In genomic region chr5:116406306-116407041, GRCh38 we compare ENCODE assay signal across 28 cellular contexts.
"Had no signal": no experiment of that assay in that cellular context is flagged by ENCODE, and none has a peak within 500 bp of the region (broad histone marks: within the 10 kb centered on the region; RNA-seq: fewer than 3 reads in every experiment).

No MANE protein-coding gene starts in this region.

- H3K4me3 ChIP-seq: hepatocyte, lower lobe of right lung, neural progenitor cell, ovary, sigmoid colon, spleen, suprapubic skin, thoracic aorta, tibial artery, upper lobe of right lung had no signal

- H3K9me3 Mint-ChIP-seq: naive thymus-derived CD8-positive, alpha-beta T cell; nephron progenitor cell; neural progenitor cell; stimulated activated effector memory CD8-positive, alpha-beta T cell treated with anti-CD3 and anti-CD28 coated beads, Interleukin-12 subunit alpha, Interleukin-12 subunit beta, amount 100 ng/mL, for 72 hours; stimulated activated naive CD8-positive, alpha-beta T cell treated with anti-CD3 and anti-CD28 coated beads, Interleukin-15, Interleukin-2, amounts not matched to agents 100 ng/mL and 50 ng/mL, for 24 hours had no signal

- H3K27me3 Mint-ChIP-seq: naive thymus-derived CD8-positive, alpha-beta T cell; progenitor cell of endocrine pancreas; stimulated activated naive CD8-positive, alpha-beta T cell treated with anti-CD3 and anti-CD28 coated beads, Interleukin-15, Interleukin-2, amounts not matched to agents 100 ng/mL and 50 ng/mL, for 24 hours had no signal

- H3K4me1 ChIP-seq: neural progenitor cell, spleen, suprapubic skin, tibial artery had no signal

- H3K9me3 ChIP-seq: lower lobe of right lung, neutrophil, ovary, sigmoid colon, spleen, suprapubic skin, thoracic aorta, tibial artery, upper lobe of right lung had no signal

- H3K4me3 Mint-ChIP-seq: naive thymus-derived CD8-positive, alpha-beta T cell; nephron progenitor cell; neural progenitor cell; stimulated activated effector memory CD8-positive, alpha-beta T cell treated with anti-CD3 and anti-CD28 coated beads, Interleukin-12 subunit alpha, Interleukin-12 subunit beta, amount 100 ng/mL, for 72 hours; stimulated activated naive CD8-positive, alpha-beta T cell treated with anti-CD3 and anti-CD28 coated beads, Interleukin-15, Interleukin-2, amounts not matched to agents 100 ng/mL and 50 ng/mL, for 24 hours had no signal

- H3K27ac ChIP-seq: hepatocyte, lower lobe of right lung, neural progenitor cell, neutrophil, ovary, sigmoid colon, spleen, suprapubic skin, thoracic aorta, tibial artery, upper lobe of right lung had no signal

- H3K36me3 ChIP-seq: lower lobe of right lung, neural progenitor cell, neutrophil, ovary, sigmoid colon, suprapubic skin, thoracic aorta, tibial artery, upper lobe of right lung had no signal

- H3K27me3 ChIP-seq: hepatocyte, neural progenitor cell, neutrophil, ovary, sigmoid colon, spleen, suprapubic skin, tibial artery, upper lobe of right lung had no signal

- H3K4me1 Mint-ChIP-seq: naive thymus-derived CD8-positive, alpha-beta T cell; stimulated activated effector memory CD8-positive, alpha-beta T cell treated with anti-CD3 and anti-CD28 coated beads, Interleukin-12 subunit alpha, Interleukin-12 subunit beta, amount 100 ng/mL, for 72 hours had no signal

- H3K27ac Mint-ChIP-seq: naive thymus-derived CD8-positive, alpha-beta T cell; nephron progenitor cell; neural progenitor cell; progenitor cell of endocrine pancreas; stimulated activated effector memory CD8-positive, alpha-beta T cell treated with anti-CD3 and anti-CD28 coated beads, Interleukin-12 subunit alpha, Interleukin-12 subunit beta, amount 100 ng/mL, for 72 hours; stimulated activated naive CD8-positive, alpha-beta T cell treated with anti-CD3 and anti-CD28 coated beads, Interleukin-15, Interleukin-2, amounts not matched to agents 100 ng/mL and 50 ng/mL, for 24 hours had no signal

- H3K36me3 Mint-ChIP-seq: neural progenitor cell; stimulated activated effector memory CD8-positive, alpha-beta T cell treated with anti-CD3 and anti-CD28 coated beads, Interleukin-12 subunit alpha, Interleukin-12 subunit beta, amount 100 ng/mL, for 72 hours had no signal

- ATAC-seq: left cardiac atrium; left lobe of liver; lower lobe of right lung; naive thymus-derived CD8-positive, alpha-beta T cell; right cardiac atrium; stimulated activated effector memory CD8-positive, alpha-beta T cell treated with anti-CD3 and anti-CD28 coated beads, Interleukin-12 subunit alpha, Interleukin-12 subunit beta, amount 100 ng/mL, for 72 hours; upper lobe of right lung had no signal

- DNase-seq: kidney glomerular epithelial cell; left cardiac atrium; lower lobe of right lung; mammary epithelial cell; mesenchymal stem cell; naive thymus-derived CD8-positive, alpha-beta T cell; nephron progenitor cell; occipital lobe; ovary; retina; right cardiac atrium; sigmoid colon; small intestine; spleen; stimulated activated CD4-positive, alpha-beta T cell treated with anti-CD3 and anti-CD28 coated beads, Interleukin-4, amount 100 ng/mL, for 24 hours; stimulated activated naive CD4-positive, alpha-beta T cell; tibial artery; trophoblast cell; upper lobe of right lung had no signal
